Comparison of ENCODE assay signal across 12 cellular contexts in genomic region chr7:27872281-27873005, GRCh38.
"Had no signal": no experiment of that assay in that cellular context is flagged by ENCODE, and none has a peak within 500 bp of the region (broad histone marks: within the 10 kb centered on the region; RNA-seq: fewer than 3 reads in every experiment).

No MANE protein-coding gene starts in this region.

- H3K9ac ChIP-seq: parathyroid adenoma had no signal

- H3K36me3 ChIP-seq: gastroesophageal sphincter had no signal

- H3K4me3 ChIP-seq: gastroesophageal sphincter, tibial nerve had no signal

- H3K9me3 ChIP-seq: gastroesophageal sphincter, tibial nerve had no signal

- ATAC-seq: activated CD8-positive, alpha-beta memory T cell treated with anti-CD3 and anti-CD28 coated beads, Interleukin-2, amount 10 ng/mL, durations not matched to agents 7 days and 5 days; activated T-cell treated with anti-CD3 and anti-CD28 coated beads, Interleukin-2, amount 50 U/mL, for 4 hours; gastroesophageal sphincter; left ventricle myocardium superior; stimulated activated effector memory CD8-positive, alpha-beta T cell treated with anti-CD3 and anti-CD28 coated beads, Interleukin-12 subunit alpha, Interleukin-12 subunit beta, amount 100 ng/mL, for 72 hours had no signal

- DNase-seq: activated CD8-positive, alpha-beta memory T cell treated with anti-CD3 and anti-CD28 coated beads, Interleukin-2, amount 10 ng/mL, durations not matched to agents 7 days and 5 days; activated gamma-delta T cell treated with Interleukin-2 at 50 U/mL for 16 hours; activated naive CD8-positive, alpha-beta T cell treated with anti-CD3 and anti-CD28 coated beads for 36 hours; activated T-cell treated with anti-CD3 and anti-CD28 coated beads, Interleukin-2, amount 50 U/mL, for 4 hours; aorta; kidney; left ventricle myocardium superior; retina had no signal

- H3K27ac ChIP-seq: gastroesophageal sphincter, parathyroid adenoma, tibial nerve had no signal

- H3K79me2 ChIP-seq: parathyroid adenoma had no signal

- H2AFZ ChIP-seq: parathyroid adenoma had no signal

- H3K27me3 ChIP-seq: gastroesophageal sphincter, tibial nerve had no signal
